Comparison of ENCODE assay signal across 24 cellular contexts in genomic region chr14:81305743-81306142, GRCh38.
DNase-seq lines count a peak whose midpoint lies in the region; ATAC-seq lines count a peak whose summit lies in the region.
"Had no signal": no experiment of that assay in that cellular context is flagged by ENCODE, and none has a peak within 500 bp of the region (broad histone marks: within the 10 kb centered on the region; RNA-seq: fewer than 3 reads in every experiment).

No MANE protein-coding gene starts in this region.

- no peak overlapping the region for H3K4me3 ChIP-seq in naive thymus-derived CD4-positive, alpha-beta T cell (ENCODE audit: low read length)
- H3K4me3 ChIP-seq: A549, GM23338, MG63, SK-N-MC had no signal

- H3K4me3 Mint-ChIP-seq in naive thymus-derived CD4-positive, alpha-beta T cell, result no peak overlapping the region
- H3K4me3 Mint-ChIP-seq: CD4-positive, alpha-beta T cell; GM23338; IgD-negative memory B cell; T-helper 2 cell treated with Interferon-gamma antibody and Interleukin-4, amounts not matched to agents 5 μg/mL and 100 μg/mL, for 36 hours had no signal

- peaks cover 0 to 10% (median 6%) of the 10 kb centered on the region in 5 donors for H3K27me3 Mint-ChIP-seq in naive thymus-derived CD4-positive, alpha-beta T cell
- H3K27me3 Mint-ChIP-seq: CD4-positive, alpha-beta T cell had no signal

- ATAC-seq in GM18867 (IDR thresholded peaks at IDR 0.05; ENCODE audit: unreplicated experiment) (peak; percentile 29), GM21390 (IDR thresholded peaks at IDR 0.05; ENCODE audit: unreplicated experiment) (peak; percentile 46), HG03432 (IDR thresholded peaks at IDR 0.05; ENCODE audit: unreplicated experiment) (peak; percentile 35)
- ATAC-seq in naive thymus-derived CD4-positive, alpha-beta T cell, result no peak
- ATAC-seq: A549, GM23338, HCT116 had no signal

- POLR2A ChIA-PET in naive thymus-derived CD4-positive, alpha-beta T cell (lab: Charles Lee), result no interaction called here

- H3K9me3 ChIP-seq in naive thymus-derived CD4-positive, alpha-beta T cell (ENCODE audit: control insufficient read depth in 2 of 3, low read length in 3 of 3), result no peaks in the 10 kb centered on the region
- H3K9me3 ChIP-seq: A549, Caco-2, MG63 had no signal

- no peak overlapping the region for H3K27ac Mint-ChIP-seq in naive thymus-derived CD4-positive, alpha-beta T cell
- H3K27ac Mint-ChIP-seq: CD4-positive, alpha-beta T cell; GM23338; IgD-negative memory B cell; T-helper 2 cell treated with Interferon-gamma antibody and Interleukin-4, amounts not matched to agents 5 μg/mL and 100 μg/mL, for 36 hours had no signal

- DNase-seq in RPMI8226 (peak; percentile 61), putamen (ENCODE audit: low spot score) (no peak), cardiac septum (ENCODE audit: low spot score) (no peak)
- no peak for DNase-seq in stimulated activated CD4-positive, alpha-beta T cell treated with anti-CD3 and anti-CD28 coated beads, Interleukin-2, amount 100 ng/mL, for 48 hours
- no peak for DNase-seq in naive thymus-derived CD4-positive, alpha-beta T cell
- DNase-seq: Caco-2; CD4-positive, alpha-beta T cell; GF-D8; Kasumi-1; MG63; NCI-H1092 treated with DMSO at 0.1 percent for 48 hours; NCI-H146; NCI-H2081; OCI-M1; SHP77 had no signal

- CTCF ChIA-PET in naive thymus-derived CD4-positive, alpha-beta T cell (lab: Charles Lee), result no interaction called here

- peaks cover 0 to 4% (median 0%) of the 10 kb centered on the region in 7 donors for H3K4me1 Mint-ChIP-seq in naive thymus-derived CD4-positive, alpha-beta T cell

- H3K36me3 ChIP-seq in naive thymus-derived CD4-positive, alpha-beta T cell (ENCODE audit: control insufficient read depth in 2 of 3, insufficient read depth in 3 of 3, low read length in 3 of 3), result no peaks in the 10 kb centered on the region
- H3K36me3 ChIP-seq: MG63 had no signal

- intact Hi-C loops in cardiac septum (cut with DNase I), result no loop called here
- intact Hi-C loops in naive thymus-derived CD4-positive, alpha-beta T cell (cut with micrococcal nuclease), result no loop called here

- no peaks in the 10 kb centered on the region for H3K27me3 ChIP-seq in naive thymus-derived CD4-positive, alpha-beta T cell (ENCODE audit: control insufficient read depth in 2 of 2, insufficient read depth in 2 of 2, low read length in 2 of 2)
- H3K27me3 ChIP-seq: MG63 had no signal

- H3K36me3 Mint-ChIP-seq in naive thymus-derived CD4-positive, alpha-beta T cell, result no peaks in the 10 kb centered on the region
- H3K36me3 Mint-ChIP-seq: IgD-negative memory B cell had no signal

- H3K27ac ChIP-seq in naive thymus-derived CD4-positive, alpha-beta T cell (ENCODE audit: low read depth, low read length), result no peak overlapping the region
- H3K27ac ChIP-seq: A549, SK-N-MC had no signal

- H3K9me3 Mint-ChIP-seq in naive thymus-derived CD4-positive, alpha-beta T cell, result no peaks in the 10 kb centered on the region
- H3K9me3 Mint-ChIP-seq: CD4-positive, alpha-beta T cell; GM23338; IgD-negative memory B cell; T-helper 2 cell treated with Interferon-gamma antibody and Interleukin-4, amounts not matched to agents 5 μg/mL and 100 μg/mL, for 36 hours had no signal

- H3K4me1 ChIP-seq in naive thymus-derived CD4-positive, alpha-beta T cell (ENCODE audit: control insufficient read depth in 2 of 2, insufficient read depth in 2 of 2, low read length in 2 of 2), result no peaks in the 10 kb centered on the region
